Comparison of ENCODE assay signal across 11 cellular contexts in genomic region chr5:59786271-59786805, GRCh38.
A peak's percentile ranks its signal among the peaks of the same experiment; 100 is the strongest.
DNase-seq lines count a peak whose midpoint lies in the region; ATAC-seq, FAIRE-seq and TF ChIP-seq lines count a peak whose summit lies in the region.
"Had no signal": no experiment of that assay in that cellular context is flagged by ENCODE, and none has a peak within 500 bp of the region (broad histone marks: within the 10 kb centered on the region; RNA-seq: fewer than 3 reads in every experiment).

No MANE protein-coding gene starts in this region.

- H3K4me1 Mint-ChIP-seq in activated T-cell treated with anti-CD3 and anti-CD28 coated beads, Interleukin-2, amount 50 U/mL, for 72 hours (ENCODE audit: low read depth) = peaks cover 36% of the 10 kb centered on the region
- peaks cover 6 to 11% of the 10 kb centered on the region in 2 donors for H3K4me1 Mint-ChIP-seq in natural killer cell

- no peak overlapping the region for H3K27ac Mint-ChIP-seq in activated T-cell treated with anti-CD3 and anti-CD28 coated beads, Interleukin-2, amount 50 U/mL, for 72 hours
- H3K27ac Mint-ChIP-seq in natural killer cell = no peak overlapping the region
- H3K27ac Mint-ChIP-seq: CD4-positive, alpha-beta T cell had no signal

- no peaks in the 10 kb centered on the region for H3K9me3 Mint-ChIP-seq in activated T-cell treated with anti-CD3 and anti-CD28 coated beads, Interleukin-2, amount 50 U/mL, for 72 hours
- H3K9me3 Mint-ChIP-seq in natural killer cell = no peaks in the 10 kb centered on the region
- H3K9me3 Mint-ChIP-seq: CD4-positive, alpha-beta T cell had no signal

- H3K9me3 ChIP-seq in mucosa of descending colon = no peaks in the 10 kb centered on the region

- H3K36me3 ChIP-seq in bronchial epithelial cell (ENCODE audit: control insufficient read depth, insufficient read depth, low read length) (no peaks in the 10 kb centered on the region), mucosa of descending colon (ENCODE audit: low read depth) (no peaks in the 10 kb centered on the region)
- H3K36me3 ChIP-seq: WERI-Rb-1 had no signal

- H3K4me1 ChIP-seq in mucosa of descending colon (ENCODE audit: low read depth) = no peaks in the 10 kb centered on the region

- no peaks in the 10 kb centered on the region for H3K27me3 ChIP-seq in bronchial epithelial cell (ENCODE audit: control insufficient read depth, insufficient read depth, low read length)
- H3K27me3 ChIP-seq: dorsolateral prefrontal cortex had no signal

- DNase-seq in AG20443 (ENCODE audit: low spot score) = peak; percentile 69
- DNase-seq in M059J (ENCODE audit: low read depth) = peak; percentile 98
- peak; percentile 98 for DNase-seq in bronchial epithelial cell (ENCODE audit: low read depth)
- peak; percentile 80 to 92 for DNase-seq in lung microvascular endothelial cell (ENCODE audit: low read depth in 2 of 2)
- no peak for DNase-seq in activated T-cell treated with anti-CD3 and anti-CD28 coated beads, Interleukin-2, amount 50 U/mL, for 72 hours
- DNase-seq in natural killer cell = no peak
- DNase-seq in mucosa of descending colon = no peak
- DNase-seq: CD4-positive, alpha-beta T cell; dorsolateral prefrontal cortex; WERI-Rb-1 had no signal

- peaks cover 33% of the 10 kb centered on the region for H3K27me3 Mint-ChIP-seq in activated T-cell treated with anti-CD3 and anti-CD28 coated beads, Interleukin-2, amount 50 U/mL, for 72 hours (ENCODE audit: low read depth)
- H3K27me3 Mint-ChIP-seq in natural killer cell (ENCODE audit: low read depth in 2 of 2) = peaks cover 11 to 37% of the 10 kb centered on the region in 2 donors

- ATAC-seq in activated T-cell treated with anti-CD3 and anti-CD28 coated beads, Interleukin-2, amount 50 U/mL, for 72 hours (replicated peaks in 1 of 2) = no peak
- ATAC-seq in GM19467 (IDR thresholded peaks at IDR 0.05; ENCODE audit: unreplicated experiment) (no peak), natural killer cell (no peak), mucosa of descending colon (no peak)

- intact Hi-C loops in natural killer cell (cut with micrococcal nuclease) = no loop called here
- intact Hi-C loops in mucosa of descending colon (cut with DNase I, micrococcal nuclease) = no loop called here

- H3K4me3 Mint-ChIP-seq in activated T-cell treated with anti-CD3 and anti-CD28 coated beads, Interleukin-2, amount 50 U/mL, for 72 hours = no peak overlapping the region
- no peak overlapping the region for H3K4me3 Mint-ChIP-seq in natural killer cell
- H3K4me3 Mint-ChIP-seq: CD4-positive, alpha-beta T cell had no signal

- TF ChIP-seq CTCF in bronchial epithelial cell (IDR thresholded peaks at IDR 0.05; ENCODE audit: insufficient read depth, low read length, severe bottlenecking) (no peak), natural killer cell (IDR thresholded peaks at IDR 0.05) (no peak), mucosa of descending colon (IDR thresholded peaks at IDR 0.05) (no peak)

- FAIRE-seq in bronchial epithelial cell (lab: Jason Lieb, UNC) = peak; percentile 75

- H3K36me3 Mint-ChIP-seq in activated T-cell treated with anti-CD3 and anti-CD28 coated beads, Interleukin-2, amount 50 U/mL, for 72 hours (ENCODE audit: insufficient read depth in 2 of 2) = peaks cover 0 to 1% of the 10 kb centered on the region in 2 donors
- no peaks in the 10 kb centered on the region for H3K36me3 Mint-ChIP-seq in natural killer cell

- H3K4me3 ChIP-seq in bronchial epithelial cell (ENCODE audit: low read depth, low read length) (no peak overlapping the region), mucosa of descending colon (no peak overlapping the region)
- H3K4me3 ChIP-seq: dorsolateral prefrontal cortex had no signal

Comparison
In these comparisons a context has a peak if more than half of its experiments do, and no peak if none do; other contexts are left out.
1. DNase-seq: peak in AG20443 (single experiment), M059J (single experiment), bronchial epithelial cell (single experiment) and lung microvascular endothelial cell (2 of 2); none in activated T-cell treated with anti-CD3 and anti-CD28 coated beads, Interleukin-2, amount 50 U/mL, for 72 hours (0 of 2), natural killer cell (single experiment) and mucosa of descending colon (0 of 3).